ENCODE assay signal across 17 cellular contexts in the genomic region with DNA sequence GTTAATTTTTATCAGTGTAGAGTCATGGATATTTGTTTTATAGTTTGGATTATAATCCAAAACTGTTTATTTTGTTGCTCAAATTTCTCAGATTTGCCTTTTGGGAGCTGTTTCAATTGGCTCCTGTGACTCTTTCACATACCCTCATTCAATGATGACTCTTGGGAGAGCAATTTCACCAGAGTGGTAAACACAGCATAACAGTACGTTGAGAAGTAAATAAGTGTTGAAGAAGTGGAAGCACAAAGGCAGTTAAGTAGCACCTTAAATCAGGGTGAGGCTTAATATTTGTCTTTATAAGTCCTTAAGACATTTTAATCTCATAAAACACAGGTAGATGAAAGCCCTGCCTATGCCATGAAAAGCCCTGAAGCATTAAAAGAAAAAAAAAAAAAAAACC. TPM values are rescaled to one million over a fixed set of nuclear protein-coding genes. Genes with fewer than 3 reads are reported as not detected.
DNase-seq lines count a peak whose midpoint lies in the region; ATAC-seq and TF ChIP-seq lines count a peak whose summit lies in the region.
"Had no signal": no experiment of that assay in that cellular context is flagged by ENCODE, and none has a peak within 500 bp of the region (broad histone marks: within the 10 kb centered on the region; RNA-seq: fewer than 3 reads in every experiment).

No MANE protein-coding gene starts in this region.

- no peak overlapping the region for H2BK12ac ChIP-seq in trophoblast cell (ENCODE audit: low read length)

- no peak overlapping the region for H2BK15ac ChIP-seq in IMR-90 (ENCODE audit: low read depth, low read length)

- no peak overlapping the region for H2AFZ ChIP-seq in IMR-90 (replicated peaks; ENCODE audit: low read length, poor library complexity)
- no peak overlapping the region for H2AFZ ChIP-seq in trophoblast cell (ENCODE audit: insufficient read depth, low read length, poor library complexity)

- H3K27ac Mint-ChIP-seq in naive thymus-derived CD4-positive, alpha-beta T cell: no peak overlapping the region
- no peak overlapping the region for H3K27ac Mint-ChIP-seq in activated CD8-positive, alpha-beta T cell treated with anti-CD3 and anti-CD28 coated beads, Interleukin-2, amount 10 ng/mL, durations not matched to agents 7 days and 5 days
- H3K27ac Mint-ChIP-seq in T-helper 2 cell treated with Interferon-gamma antibody and Interleukin-4, amounts not matched to agents 5 μg/mL and 100 μg/mL, for 36 hours: no peak overlapping the region
- H3K27ac Mint-ChIP-seq: B cell; CD8-positive, alpha-beta T cell; HFFc6 had no signal

- ATAC-seq in IMR-90 (ENCODE audit: low read depth) (0 out of 2 replicates have a peak, but pooled peaks have one; percentile 17), esophagus mucosa (peak; percentile 52)
- no peak for ATAC-seq in naive thymus-derived CD4-positive, alpha-beta T cell
- ATAC-seq in activated CD8-positive, alpha-beta T cell treated with anti-CD3 and anti-CD28 coated beads, Interleukin-2, amount 10 ng/mL, durations not matched to agents 7 days and 5 days: no peak
- ATAC-seq: CD8-positive, alpha-beta T cell; HCT116 had no signal

- H3K14ac ChIP-seq in IMR-90 (replicated peaks; ENCODE audit: low read depth, low read length) (no peak overlapping the region), trophoblast cell (ENCODE audit: low read length) (no peak overlapping the region)

- BruUV-seq in IMR-90 (replicated peaks; lab: Mats Ljungman, UMichigan): no TSS peak

- H2BK5ac ChIP-seq in IMR-90 (ENCODE audit: low read depth, low read length, poor library complexity, severe bottlenecking) (no peak overlapping the region), trophoblast cell (ENCODE audit: low read depth, low read length, poor library complexity) (no peak overlapping the region)

- no peak overlapping the region for H3K23ac ChIP-seq in IMR-90 (ENCODE audit: low read depth, low read length)
- no peak overlapping the region for H3K23ac ChIP-seq in trophoblast cell (ENCODE audit: low read length)

- peaks cover 0 to 2% (median 0%) of the 10 kb centered on the region in 11 donors for H3K9me3 Mint-ChIP-seq in naive thymus-derived CD4-positive, alpha-beta T cell
- no peaks in the 10 kb centered on the region for H3K9me3 Mint-ChIP-seq in activated CD8-positive, alpha-beta T cell treated with anti-CD3 and anti-CD28 coated beads, Interleukin-2, amount 10 ng/mL, durations not matched to agents 7 days and 5 days (ENCODE audit: insufficient read depth)
- no peaks in the 10 kb centered on the region for H3K9me3 Mint-ChIP-seq in T-helper 2 cell treated with Interferon-gamma antibody and Interleukin-4, amounts not matched to agents 5 μg/mL and 100 μg/mL, for 36 hours
- H3K9me3 Mint-ChIP-seq: CD8-positive, alpha-beta T cell; HFFc6 had no signal

- no peak overlapping the region for H4K5ac ChIP-seq in IMR-90 (ENCODE audit: low read depth, low read length)

- H3K4ac ChIP-seq in IMR-90 (ENCODE audit: low read depth, low read length): no peak overlapping the region
- no peak overlapping the region for H3K4ac ChIP-seq in trophoblast cell (ENCODE audit: low read depth, low read length)

- no peak overlapping the region for H2AK5ac ChIP-seq in IMR-90 (ENCODE audit: low read depth, low read length)
- H2AK5ac ChIP-seq in trophoblast cell (ENCODE audit: low read length): no peak overlapping the region

- H2AK9ac ChIP-seq in IMR-90 (replicated peaks; ENCODE audit: low read depth, low read length, poor library complexity): no peak overlapping the region

- no peak for TF ChIP-seq RAD21 in IMR-90 (IDR thresholded peaks at IDR 0.05; ENCODE audit: low read length)

- no peak overlapping the region for H3K4me3 Mint-ChIP-seq in naive thymus-derived CD4-positive, alpha-beta T cell
- no peak overlapping the region for H3K4me3 Mint-ChIP-seq in activated CD8-positive, alpha-beta T cell treated with anti-CD3 and anti-CD28 coated beads, Interleukin-2, amount 10 ng/mL, durations not matched to agents 7 days and 5 days
- H3K4me3 Mint-ChIP-seq in T-helper 2 cell treated with Interferon-gamma antibody and Interleukin-4, amounts not matched to agents 5 μg/mL and 100 μg/mL, for 36 hours: no peak overlapping the region
- H3K4me3 Mint-ChIP-seq: B cell; CD8-positive, alpha-beta T cell; HFFc6 had no signal

- H3K9ac ChIP-seq in IMR-90 (ENCODE audit: low read depth, low read length) (no peak overlapping the region), trophoblast cell (ENCODE audit: low read length) (no peak overlapping the region)
- H3K9ac ChIP-seq: BLaER1 treated with 17β-estradiol and CSF1 and Interleukin-3, amounts not matched to agents 10 nM and 100 nM had no signal

- DNase-seq in DMS79 (lab: John Stamatoyannopoulos, UW): peak; percentile 9
- DNase-seq in IMR-90: no peak
- peak; percentile 8 to 60 for DNase-seq in trophoblast cell
- DNase-seq in HuH-7 (ENCODE audit: low spot score): no peak
- DNase-seq in naive thymus-derived CD4-positive, alpha-beta T cell: no peak
- DNase-seq in activated CD8-positive, alpha-beta T cell treated with anti-CD3 and anti-CD28 coated beads, Interleukin-2, amount 10 ng/mL, durations not matched to agents 7 days and 5 days: no peak
- no peak for DNase-seq in T-helper 2 cell treated with Interferon-gamma antibody and Interleukin-4, amounts not matched to agents 5 μg/mL and 100 μg/mL, for 36 hours (ENCODE audit: low spot score)
- DNase-seq: 8988T; Calu3; CD8-positive, alpha-beta T cell; GOT3; H7; HFFc6 had no signal

- H3K4me3 ChIP-seq in IMR-90 (ENCODE audit: insufficient read depth, low read depth, low read length) (no peak overlapping the region), trophoblast cell (ENCODE audit: low read depth, low read length) (no peak overlapping the region)
- H3K4me3 ChIP-seq in naive thymus-derived CD4-positive, alpha-beta T cell (ENCODE audit: low read length): no peak overlapping the region
- H3K4me3 ChIP-seq: BLaER1 treated with 17β-estradiol and CSF1 and Interleukin-3, amounts not matched to agents 10 nM and 100 nM had no signal

- WGBS in IMR-90 (ENCODE audit: extremely low coverage in 2 of 2, insufficient read length in 1 of 2), 2 experiments: no CpG with 5 or more reads among the region's 1 CpG
- no CpG with 5 or more reads among the region's 1 CpG for WGBS in trophoblast cell (ENCODE audit: extremely low coverage, insufficient coverage, insufficient read length)

- intact Hi-C loops in IMR-90 (cut with micrococcal nuclease): no loop called here
- intact Hi-C loops in naive thymus-derived CD4-positive, alpha-beta T cell (cut with micrococcal nuclease): no loop called here

- H3K18ac ChIP-seq in IMR-90 (ENCODE audit: low read depth, low read length) (no peak overlapping the region), trophoblast cell (ENCODE audit: low read length) (no peak overlapping the region)

- no peak overlapping the region for H2BK20ac ChIP-seq in IMR-90 (ENCODE audit: low read depth, low read length)

- no peaks in the 10 kb centered on the region for H3K79me2 ChIP-seq in trophoblast cell (ENCODE audit: control insufficient read depth, insufficient read depth, low read length, poor library complexity)

- CTCF ChIA-PET in IMR-90 (lab: Yijun Ruan, JAX): no interaction called here
- CTCF ChIA-PET in naive thymus-derived CD4-positive, alpha-beta T cell (lab: Charles Lee): no interaction called here
- CTCF ChIA-PET in activated CD8-positive, alpha-beta T cell treated with anti-CD3 and anti-CD28 coated beads, Interleukin-2, amount 10 ng/mL, durations not matched to agents 7 days and 5 days (lab: Charles Lee): no interaction called here

- dilution Hi-C loops in IMR-90 (cut with HindIII; ENCODE audit: low sequenced_read_pairs, unreplicated experiment): no loop called here

- H3K4me2 ChIP-seq in IMR-90 (ENCODE audit: low read depth, low read length) (no peak overlapping the region), trophoblast cell (ENCODE audit: low read length) (no peak overlapping the region)

- H3K27me3 Mint-ChIP-seq in naive thymus-derived CD4-positive, alpha-beta T cell: no peaks in the 10 kb centered on the region
- no peaks in the 10 kb centered on the region for H3K27me3 Mint-ChIP-seq in activated CD8-positive, alpha-beta T cell treated with anti-CD3 and anti-CD28 coated beads, Interleukin-2, amount 10 ng/mL, durations not matched to agents 7 days and 5 days (ENCODE audit: low read depth)
- no peaks in the 10 kb centered on the region for H3K27me3 Mint-ChIP-seq in T-helper 2 cell treated with Interferon-gamma antibody and Interleukin-4, amounts not matched to agents 5 μg/mL and 100 μg/mL, for 36 hours (ENCODE audit: low read depth)
- H3K27me3 Mint-ChIP-seq: B cell had no signal

- H4K91ac ChIP-seq in IMR-90 (ENCODE audit: insufficient read depth, low read depth, low read length): no peak overlapping the region
- H4K91ac ChIP-seq in trophoblast cell (ENCODE audit: low read depth, low read length): no peak overlapping the region

- TF ChIP-seq CTCF in IMR-90 (conservative IDR thresholded peaks at IDR 0.05; ENCODE audit: low read depth, low read length): no peak

- no peaks in the 10 kb centered on the region; the same call in 1 of the 2 replicates for H3K9me1 ChIP-seq in IMR-90 (ENCODE audit: insufficient read depth, low read length)

- H3K4me1 ChIP-seq in IMR-90 (ENCODE audit: control insufficient read depth, insufficient read depth, low read length) (no peaks in the 10 kb centered on the region), trophoblast cell (ENCODE audit: control insufficient read depth in 1 of 2, insufficient read depth in 2 of 2, low read length in 2 of 2) (peaks cover 0 to 4% of the 10 kb centered on the region in 2 experiments)
- H3K4me1 ChIP-seq in naive thymus-derived CD4-positive, alpha-beta T cell (ENCODE audit: control insufficient read depth in 2 of 2, insufficient read depth in 2 of 2, low read length in 2 of 2): no peaks in the 10 kb centered on the region

- TF ChIP-seq POLR2A in IMR-90 (IDR thresholded peaks at IDR 0.05; ENCODE audit: low read depth, low read length): no peak

- no peaks in the 10 kb centered on the region for H3K9me3 ChIP-seq in IMR-90 (ENCODE audit: control insufficient read depth, insufficient read depth, low read length)
- no peaks in the 10 kb centered on the region for H3K9me3 ChIP-seq in trophoblast cell (ENCODE audit: insufficient read depth, low read depth, low read length)
- H3K9me3 ChIP-seq in naive thymus-derived CD4-positive, alpha-beta T cell (ENCODE audit: control insufficient read depth in 2 of 3, low read length in 3 of 3): no peaks in the 10 kb centered on the region

- no peak overlapping the region for H2BK120ac ChIP-seq in IMR-90 (ENCODE audit: low read depth, low read length)
- no peak overlapping the region for H2BK120ac ChIP-seq in trophoblast cell (ENCODE audit: insufficient read depth, low read length, poor library complexity)

- H3K4me1 Mint-ChIP-seq in naive thymus-derived CD4-positive, alpha-beta T cell: peaks cover 0 to 15% (median 5%) of the 10 kb centered on the region in 7 donors
- peaks cover 4% of the 10 kb centered on the region for H3K4me1 Mint-ChIP-seq in activated CD8-positive, alpha-beta T cell treated with anti-CD3 and anti-CD28 coated beads, Interleukin-2, amount 10 ng/mL, durations not matched to agents 7 days and 5 days (ENCODE audit: low read depth)
- peaks cover 5% of the 10 kb centered on the region for H3K4me1 Mint-ChIP-seq in T-helper 2 cell treated with Interferon-gamma antibody and Interleukin-4, amounts not matched to agents 5 μg/mL and 100 μg/mL, for 36 hours (ENCODE audit: low read depth)

- no peak overlapping the region for H3K56ac ChIP-seq in IMR-90 (ENCODE audit: extremely low read depth, insufficient read depth, low read length)

- H3K79me1 ChIP-seq in IMR-90 (ENCODE audit: low read depth in 1 of 2, low read length in 2 of 2) (no peaks in the 10 kb centered on the region), trophoblast cell (ENCODE audit: low read length) (no peaks in the 10 kb centered on the region)

- H3K27ac ChIP-seq in IMR-90 (ENCODE audit: insufficient read depth, low read length): no peak overlapping the region
- H3K27ac ChIP-seq in trophoblast cell (ENCODE audit: low read depth, low read length): no peak overlapping the region
- H3K27ac ChIP-seq in naive thymus-derived CD4-positive, alpha-beta T cell (ENCODE audit: low read depth, low read length): no peak overlapping the region

- in situ Hi-C loops in IMR-90 (cut with MboI; ENCODE audit: low sequenced_read_pairs): no loop called here

- H4K20me1 ChIP-seq in IMR-90 (ENCODE audit: insufficient read depth, low read length): no peaks in the 10 kb centered on the region
- H4K20me1 ChIP-seq: BLaER1 treated with 17β-estradiol and CSF1 and Interleukin-3, amounts not matched to agents 10 nM and 100 nM had no signal

- H4K8ac ChIP-seq in IMR-90 (ENCODE audit: low read depth in 2 of 2, low read length in 2 of 2): no peak overlapping the region
- H4K8ac ChIP-seq in trophoblast cell (ENCODE audit: low read depth, low read length): no peak overlapping the region

- POLR2A ChIA-PET in IMR-90 (lab: Charles Lee; ENCODE audit: unreplicated experiment): no interaction called here
- POLR2A ChIA-PET in naive thymus-derived CD4-positive, alpha-beta T cell (lab: Charles Lee): interaction anchor here (0.5 to 0.8 kb wide), 2 partner anchors 22 to 26 kb away, joined by 3 to 5 read pairs; no protein-coding TSS in a partner anchor
- POLR2A ChIA-PET in activated CD8-positive, alpha-beta T cell treated with anti-CD3 and anti-CD28 coated beads, Interleukin-2, amount 10 ng/mL, durations not matched to agents 7 days and 5 days (lab: Charles Lee): no interaction called here

- H3K36me3 ChIP-seq in IMR-90 (ENCODE audit: control insufficient read depth, insufficient read depth, low read length): no peaks in the 10 kb centered on the region
- no peaks in the 10 kb centered on the region for H3K36me3 ChIP-seq in trophoblast cell (ENCODE audit: control insufficient read depth in 1 of 2, insufficient read depth in 2 of 2, low read length in 2 of 2)
- H3K36me3 ChIP-seq in naive thymus-derived CD4-positive, alpha-beta T cell (ENCODE audit: control insufficient read depth in 2 of 3, insufficient read depth in 3 of 3, low read length in 3 of 3): no peaks in the 10 kb centered on the region
- H3K36me3 ChIP-seq: BLaER1 treated with 17β-estradiol and CSF1 and Interleukin-3, amounts not matched to agents 10 nM and 100 nM had no signal

- peaks cover 0 to 12% (median 0%) of the 10 kb centered on the region in 5 donors for H3K36me3 Mint-ChIP-seq in naive thymus-derived CD4-positive, alpha-beta T cell
- peaks cover 6% of the 10 kb centered on the region for H3K36me3 Mint-ChIP-seq in activated CD8-positive, alpha-beta T cell treated with anti-CD3 and anti-CD28 coated beads, Interleukin-2, amount 10 ng/mL, durations not matched to agents 7 days and 5 days (ENCODE audit: low read depth)
- no peaks in the 10 kb centered on the region for H3K36me3 Mint-ChIP-seq in T-helper 2 cell treated with Interferon-gamma antibody and Interleukin-4, amounts not matched to agents 5 μg/mL and 100 μg/mL, for 36 hours (ENCODE audit: low read depth)
- H3K36me3 Mint-ChIP-seq: CD8-positive, alpha-beta T cell had no signal

- H3K27me3 ChIP-seq in IMR-90 (ENCODE audit: control insufficient read depth, insufficient read depth, low read length) (no peaks in the 10 kb centered on the region), trophoblast cell (ENCODE audit: insufficient read depth, low read length) (no peaks in the 10 kb centered on the region)
- H3K27me3 ChIP-seq in naive thymus-derived CD4-positive, alpha-beta T cell (ENCODE audit: control insufficient read depth in 2 of 2, insufficient read depth in 2 of 2, low read length in 2 of 2): no peaks in the 10 kb centered on the region
- H3K27me3 ChIP-seq: BLaER1 treated with 17β-estradiol and CSF1 and Interleukin-3, amounts not matched to agents 10 nM and 100 nM had no signal

- H4K12ac ChIP-seq in trophoblast cell (ENCODE audit: low read depth, low read length): no peak overlapping the region

RNA-seq across cellular contexts. Expression of gene SLC39A10, which starts 17.1 kb away (rescaled TPM):
- total RNA-seq in IMR-90 (2012; rRNA removed): 64.7 and 92.8 TPM in 2 replicates
- 12.6 and 17.6 TPM in 2 replicates for polyA plus RNA-seq in IMR-90 (2012; rRNA removed)
- 2.4 and 3.2 TPM in 2 replicates for polyA plus RNA-seq in IMR-90 (2012; cell fraction: cytosol; rRNA removed)
- polyA plus RNA-seq in IMR-90 (2012; cell fraction: nucleus; rRNA removed; ENCODE audit: low replicate concordance): 10.2 and 75.9 TPM in 2 replicates
- total RNA-seq in esophagus mucosa: 6.1 TPM
- polyA plus RNA-seq in trophoblast cell (2013): 87.0 and 87.1 TPM in 2 replicates
- 10 to 100 TPM; 48.3 to 92.9 (median 60.7) TPM for total RNA-seq in naive thymus-derived CD4-positive, alpha-beta T cell
- 10 to 100 TPM in 1 of 2 donors, 1 to 10 TPM in 1; 6.6 to 17.1 TPM for polyA plus RNA-seq in naive thymus-derived CD4-positive, alpha-beta T cell
- total RNA-seq in activated CD8-positive, alpha-beta T cell treated with anti-CD3 and anti-CD28 coated beads, Interleukin-2, amount 10 ng/mL, durations not matched to agents 7 days and 5 days: 10 to 100 TPM; 49.0 to 50.9 TPM

Comparison
In these comparisons a context has a peak if more than half of its experiments do, and no peak if none do; other contexts are left out.
1. DNase-seq: peak in DMS79 (single experiment) and trophoblast cell (2 of 2); none in IMR-90 (single experiment), HuH-7 (single experiment), naive thymus-derived CD4-positive, alpha-beta T cell (0 of 9), activated CD8-positive, alpha-beta T cell treated with anti-CD3 and anti-CD28 coated beads, Interleukin-2, amount 10 ng/mL, durations not matched to agents 7 days and 5 days (single experiment) and T-helper 2 cell treated with Interferon-gamma antibody and Interleukin-4, amounts not matched to agents 5 μg/mL and 100 μg/mL, for 36 hours (single experiment).
2. ATAC-seq: peak in IMR-90 (single experiment) and esophagus mucosa (single experiment); none in naive thymus-derived CD4-positive, alpha-beta T cell (single experiment) and activated CD8-positive, alpha-beta T cell treated with anti-CD3 and anti-CD28 coated beads, Interleukin-2, amount 10 ng/mL, durations not matched to agents 7 days and 5 days (single experiment).